Comparison of ENCODE assay signal across 13 cellular contexts in the genomic region with DNA sequence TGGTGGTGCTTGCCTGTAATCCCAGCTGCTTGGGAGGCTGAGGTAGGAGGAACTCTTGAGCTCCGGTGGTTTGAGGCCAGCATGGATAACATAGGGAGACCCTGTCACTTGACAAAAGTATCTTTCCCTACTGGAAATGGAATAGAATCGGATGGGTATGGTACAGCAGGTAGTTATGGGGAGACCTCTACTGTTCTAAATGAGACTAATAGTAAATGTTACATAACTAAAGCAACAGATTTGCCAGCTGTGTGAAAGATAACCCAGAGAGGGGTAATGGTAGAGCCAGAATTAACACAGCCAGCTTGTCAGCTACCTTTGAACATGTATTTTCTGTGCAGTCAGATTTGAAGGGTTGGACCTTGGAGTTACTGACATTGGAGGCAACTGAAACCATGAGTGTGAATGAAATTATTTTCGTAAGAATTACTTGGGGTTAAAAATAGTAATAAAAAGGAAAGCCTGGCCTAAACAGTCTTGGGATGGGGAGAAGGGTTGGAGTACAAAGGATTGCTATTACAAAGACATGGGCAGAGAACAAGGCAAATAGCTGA. TPM values are rescaled to one million over a fixed set of nuclear protein-coding genes. Genes with fewer than 3 reads are reported as not detected.
DNase-seq lines count a peak whose midpoint lies in the region; ATAC-seq and TF ChIP-seq lines count a peak whose summit lies in the region.
"Had no signal": no experiment of that assay in that cellular context is flagged by ENCODE, and none has a peak within 500 bp of the region (broad histone marks: within the 10 kb centered on the region; RNA-seq: fewer than 3 reads in every experiment).

No MANE protein-coding gene starts in this region.

- peaks cover 31% of the 10 kb centered on the region for H3F3A ChIP-seq in SK-N-SH (replicated peaks; ENCODE audit: insufficient read depth)

- no peak overlapping the region for H3K27ac ChIP-seq in SK-N-SH (ENCODE audit: low read depth in 2 of 2, low read length in 1 of 2)
- H3K27ac ChIP-seq in stomach smooth muscle (ENCODE audit: low read length): peak overlapping the region; percentile 32

- H3K4me1 Mint-ChIP-seq in activated T-cell treated with anti-CD3 and anti-CD28 coated beads, Interleukin-2, amount 50 U/mL, for 24 hours (ENCODE audit: low read depth): peaks cover 31% of the 10 kb centered on the region
- no peaks in the 10 kb centered on the region for H3K4me1 Mint-ChIP-seq in activated T-cell treated with anti-CD3 and anti-CD28 coated beads, Interleukin-2, amount 50 U/mL, for 72 hours (ENCODE audit: low read depth)

- no peaks in the 10 kb centered on the region for H4K20me1 ChIP-seq in SK-N-SH (ENCODE audit: insufficient read depth)

- no peak overlapping the region for H2AFZ ChIP-seq in SK-N-SH (ENCODE audit: low read depth)

- peaks cover 2% of the 10 kb centered on the region; the same call in 1 of the 2 replicates for H3K79me2 ChIP-seq in SK-N-SH (ENCODE audit: insufficient read depth)

- H3K27ac Mint-ChIP-seq in activated T-cell treated with anti-CD3 and anti-CD28 coated beads, Interleukin-2, amount 50 U/mL, for 24 hours: peak overlapping the region; percentile 19
- H3K27ac Mint-ChIP-seq in activated T-cell treated with anti-CD3 and anti-CD28 coated beads, Interleukin-2, amount 50 U/mL, for 72 hours: no peak overlapping the region
- H3K27ac Mint-ChIP-seq: HFFc6 had no signal

- no peaks in the 10 kb centered on the region for H3K9me2 ChIP-seq in SK-N-SH

- no peaks in the 10 kb centered on the region for H3K27me3 ChIP-seq in SK-N-SH (ENCODE audit: insufficient read depth)
- no peaks in the 10 kb centered on the region for H3K27me3 ChIP-seq in stomach smooth muscle (ENCODE audit: control insufficient read depth in 1 of 2, insufficient read depth in 2 of 2, low read length in 2 of 2)
- H3K27me3 ChIP-seq: MG63 had no signal

- TF ChIP-seq EP300 in SK-N-SH (IDR thresholded peaks at IDR 0.05; ENCODE audit: borderline replicate concordance in 1 of 2, low read depth in 1 of 2, low read length in 1 of 2): no peak

- H3K9ac ChIP-seq in SK-N-SH: no peak overlapping the region
- H3K9ac ChIP-seq in stomach smooth muscle (ENCODE audit: low read length in 2 of 2): no peak overlapping the region

- H3K4me3 Mint-ChIP-seq in activated T-cell treated with anti-CD3 and anti-CD28 coated beads, Interleukin-2, amount 50 U/mL, for 24 hours: no peak overlapping the region
- H3K4me3 Mint-ChIP-seq in activated T-cell treated with anti-CD3 and anti-CD28 coated beads, Interleukin-2, amount 50 U/mL, for 72 hours: no peak overlapping the region
- H3K4me3 Mint-ChIP-seq: HFFc6 had no signal

- CTCF ChIA-PET in SK-N-SH (lab: Yijun Ruan, JAX): interaction anchor here (0.6 to 1.2 kb wide), 2 partner anchors 287 to 306 kb away, joined by 3 read pairs; no protein-coding TSS in a partner anchor

- DNase-seq in activated T-cell treated with anti-CD3 and anti-CD28 coated beads, Interleukin-2, amount 50 U/mL, for 24 hours: no peak
- no peak for DNase-seq in activated T-cell treated with anti-CD3 and anti-CD28 coated beads, Interleukin-2, amount 50 U/mL, for 72 hours
- DNase-seq in SK-N-SH (no peak), left cardiac atrium (no peak), NCI-H226 (no peak), NCI-H2081 (lab: John Stamatoyannopoulos, UW) (no peak)
- DNase-seq: cortex of kidney; HFFc6; mesendoderm; MG63; stimulated activated CD8-positive, alpha-beta memory T cell treated with anti-CD3 and anti-CD28 coated beads, Interleukin-4, amount 100 ng/mL, for 48 hours had no signal

- no peaks in the 10 kb centered on the region for H3K9me3 ChIP-seq in SK-N-SH
- H3K9me3 ChIP-seq in stomach smooth muscle (ENCODE audit: control insufficient read depth in 2 of 2, low read length in 2 of 2): no peaks in the 10 kb centered on the region
- H3K9me3 ChIP-seq: MG63 had no signal

- ATAC-seq in activated T-cell treated with anti-CD3 and anti-CD28 coated beads, Interleukin-2, amount 50 U/mL, for 72 hours (replicated peaks in 1 of 2): no peak
- ATAC-seq in left cardiac atrium (peak; percentile 44 to 90), GM18517 (IDR thresholded peaks at IDR 0.05; ENCODE audit: unreplicated experiment) (no peak)

- no peak overlapping the region for H3K4me2 ChIP-seq in SK-N-SH

- intact Hi-C loops in left cardiac atrium (cut with DNase I): no loop called here

- no peaks in the 10 kb centered on the region for H3K9me3 Mint-ChIP-seq in activated T-cell treated with anti-CD3 and anti-CD28 coated beads, Interleukin-2, amount 50 U/mL, for 24 hours
- no peaks in the 10 kb centered on the region for H3K9me3 Mint-ChIP-seq in activated T-cell treated with anti-CD3 and anti-CD28 coated beads, Interleukin-2, amount 50 U/mL, for 72 hours
- H3K9me3 Mint-ChIP-seq: HFFc6 had no signal

- H3K36me3 ChIP-seq in SK-N-SH (replicated peaks in 1 of 2; ENCODE audit: control insufficient read depth in 1 of 2, insufficient read depth in 2 of 2, low read length in 1 of 2): peaks cover 20 to 38% of the 10 kb centered on the region in 2 experiments
- peaks cover 5 to 15% of the 10 kb centered on the region in 2 donors for H3K36me3 ChIP-seq in stomach smooth muscle (ENCODE audit: control insufficient read depth in 2 of 2, insufficient read depth in 2 of 2, low read length in 2 of 2)

- H3K4me1 ChIP-seq in SK-N-SH (ENCODE audit: control insufficient read depth in 1 of 2, insufficient read depth in 2 of 2, low read depth in 1 of 2, low read length in 1 of 2): no peaks in the 10 kb centered on the region
- peaks cover 3% of the 10 kb centered on the region for H3K4me1 ChIP-seq in stomach smooth muscle (ENCODE audit: control insufficient read depth, insufficient read depth, low read length)

- WGBS in SK-N-SH (ENCODE audit: low lambda C conversion rate): 98% methylated on average over 3 of the region's 3 CpGs

- TF ChIP-seq CTCF in SK-N-SH (IDR thresholded peaks at IDR 0.05): no peak

- POLR2A ChIA-PET in SK-N-SH (lab: Yijun Ruan, JAX): no interaction called here

- H3K27me3 Mint-ChIP-seq in activated T-cell treated with anti-CD3 and anti-CD28 coated beads, Interleukin-2, amount 50 U/mL, for 24 hours: no peaks in the 10 kb centered on the region
- no peaks in the 10 kb centered on the region for H3K27me3 Mint-ChIP-seq in activated T-cell treated with anti-CD3 and anti-CD28 coated beads, Interleukin-2, amount 50 U/mL, for 72 hours (ENCODE audit: low read depth)

- peaks cover 57% of the 10 kb centered on the region for H3K36me3 Mint-ChIP-seq in activated T-cell treated with anti-CD3 and anti-CD28 coated beads, Interleukin-2, amount 50 U/mL, for 24 hours (ENCODE audit: low read depth)
- H3K36me3 Mint-ChIP-seq in activated T-cell treated with anti-CD3 and anti-CD28 coated beads, Interleukin-2, amount 50 U/mL, for 72 hours (ENCODE audit: insufficient read depth in 2 of 2): peaks cover 0 to 4% of the 10 kb centered on the region in 2 donors

- H3K4me3 ChIP-seq in SK-N-SH (ENCODE audit: low read depth in 2 of 2, low read length in 1 of 2): no peak overlapping the region
- H3K4me3 ChIP-seq in stomach smooth muscle (ENCODE audit: low read length in 2 of 2): no peak overlapping the region
- H3K4me3 ChIP-seq: MG63 had no signal

- peak; percentile 39 for TF ChIP-seq RAD21 in SK-N-SH (IDR thresholded peaks at IDR 0.05; ENCODE audit: low read length)

TF ChIP-seq in SK-N-SH, 30 proteins besides CTCF, POLR2A, EP300 and RAD21 (continues in another document):
- TF ChIP-seq, protein P1, sequence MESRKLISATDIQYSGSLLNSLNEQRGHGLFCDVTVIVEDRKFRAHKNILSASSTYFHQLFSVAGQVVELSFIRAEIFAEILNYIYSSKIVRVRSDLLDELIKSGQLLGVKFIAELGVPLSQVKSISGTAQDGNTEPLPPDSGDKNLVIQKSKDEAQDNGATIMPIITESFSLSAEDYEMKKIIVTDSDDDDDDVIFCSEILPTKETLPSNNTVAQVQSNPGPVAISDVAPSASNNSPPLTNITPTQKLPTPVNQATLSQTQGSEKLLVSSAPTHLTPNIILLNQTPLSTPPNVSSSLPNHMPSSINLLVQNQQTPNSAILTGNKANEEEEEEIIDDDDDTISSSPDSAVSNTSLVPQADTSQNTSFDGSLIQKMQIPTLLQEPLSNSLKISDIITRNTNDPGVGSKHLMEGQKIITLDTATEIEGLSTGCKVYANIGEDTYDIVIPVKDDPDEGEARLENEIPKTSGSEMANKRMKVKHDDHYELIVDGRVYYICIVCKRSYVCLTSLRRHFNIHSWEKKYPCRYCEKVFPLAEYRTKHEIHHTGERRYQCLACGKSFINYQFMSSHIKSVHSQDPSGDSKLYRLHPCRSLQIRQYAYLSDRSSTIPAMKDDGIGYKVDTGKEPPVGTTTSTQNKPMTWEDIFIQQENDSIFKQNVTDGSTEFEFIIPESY (IDR thresholded peaks at IDR 0.05; ENCODE audit: borderline replicate concordance, low read depth): no peak
- no peak for TF ChIP-seq MXI1 (IDR thresholded peaks at IDR 0.05; ENCODE audit: low read depth, low read length)
- no peak for TF ChIP-seq GABPA (IDR thresholded peaks at IDR 0.05; ENCODE audit: low read depth)
- TF ChIP-seq TCF12 (IDR thresholded peaks at IDR 0.05): no peak
- TF ChIP-seq, protein P2, sequence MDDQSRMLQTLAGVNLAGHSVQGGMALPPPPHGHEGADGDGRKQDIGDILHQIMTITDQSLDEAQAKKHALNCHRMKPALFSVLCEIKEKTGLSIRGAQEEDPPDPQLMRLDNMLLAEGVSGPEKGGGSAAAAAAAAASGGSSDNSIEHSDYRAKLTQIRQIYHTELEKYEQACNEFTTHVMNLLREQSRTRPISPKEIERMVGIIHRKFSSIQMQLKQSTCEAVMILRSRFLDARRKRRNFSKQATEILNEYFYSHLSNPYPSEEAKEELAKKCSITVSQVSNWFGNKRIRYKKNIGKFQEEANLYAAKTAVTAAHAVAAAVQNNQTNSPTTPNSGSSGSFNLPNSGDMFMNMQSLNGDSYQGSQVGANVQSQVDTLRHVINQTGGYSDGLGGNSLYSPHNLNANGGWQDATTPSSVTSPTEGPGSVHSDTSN (IDR thresholded peaks at IDR 0.05): no peak
- TF ChIP-seq POLR2AphosphoS5 (IDR thresholded peaks at IDR 0.05; ENCODE audit: low read depth, low read length): no peak
- TF ChIP-seq CHD2 (IDR thresholded peaks at IDR 0.05; ENCODE audit: low read length, partially characterized antibody): no peak

RNA-seq across cellular contexts. Expression of a gene that starts 21.7 kb away (rescaled TPM):
- total RNA-seq in activated T-cell treated with anti-CD3 and anti-CD28 coated beads, Interleukin-2, amount 50 U/mL, for 72 hours: 100 to 1,000 TPM; 100 to 108 TPM
- 30.9 and 47.5 TPM in 2 replicates for polyA plus RNA-seq in SK-N-SH (2012; rRNA removed)
- 28.8 and 42.6 TPM in 2 replicates for polyA plus RNA-seq in SK-N-SH (2012; cell fraction: cytosol; rRNA removed)
- polyA plus RNA-seq in SK-N-SH (2012; cell fraction: nucleus; rRNA removed): 48.3 and 78.5 TPM in 2 replicates
- 10 to 100 TPM; 23.5 to 31.6 TPM for total RNA-seq in left cardiac atrium

RNA-seq across cellular contexts. Expression of a gene that starts 54.4 kb away (rescaled TPM):
- total RNA-seq in activated T-cell treated with anti-CD3 and anti-CD28 coated beads, Interleukin-2, amount 50 U/mL, for 72 hours: 100 to 1,000 TPM; 162 to 209 TPM
- polyA plus RNA-seq in SK-N-SH (2012; rRNA removed): 128 and 140 TPM in 2 replicates
- 185 and 241 TPM in 2 replicates for polyA plus RNA-seq in SK-N-SH (2012; cell fraction: cytosol; rRNA removed)
- polyA plus RNA-seq in SK-N-SH (2012; cell fraction: nucleus; rRNA removed): 44.7 and 80.8 TPM in 2 replicates
- 10 to 100 TPM; 82.2 to 91.3 TPM for total RNA-seq in left cardiac atrium

Comparison
In these comparisons a context has a peak if more than half of its experiments do, and no peak if none do; other contexts are left out.
1. ATAC-seq: peak in left cardiac atrium (2 of 2); none in activated T-cell treated with anti-CD3 and anti-CD28 coated beads, Interleukin-2, amount 50 U/mL, for 72 hours (0 of 2) and GM18517 (single experiment).